10 cellular contexts compared by ENCODE assay signal in genomic region chr3:69020424-69020823, GRCh38. TPM values are rescaled to one million over a fixed set of nuclear protein-coding genes. Genes with fewer than 3 reads are reported as not detected.
DNase-seq lines count a peak whose midpoint lies in the region; ATAC-seq and TF ChIP-seq lines count a peak whose summit lies in the region.
"Had no signal": no experiment of that assay in that cellular context is flagged by ENCODE, and none has a peak within 500 bp of the region (broad histone marks: within the 10 kb centered on the region; RNA-seq: fewer than 3 reads in every experiment).

No MANE protein-coding gene starts in this region.

- H3K9me3 Mint-ChIP-seq in CD4-positive, alpha-beta memory T cell, result no peaks in the 10 kb centered on the region
- H3K9me3 Mint-ChIP-seq: stimulated activated naive CD8-positive, alpha-beta T cell treated with anti-CD3 and anti-CD28 coated beads, Interleukin-15, Interleukin-2, amounts not matched to agents 100 ng/mL and 50 ng/mL, for 24 hours; T-helper 1 cell treated with Interleukin-12 subunit alpha and Interleukin-12 subunit beta and Interleukin-4 antibody, amounts not matched to agents 30 μg/mL and 1 μg/mL, for 36 hours had no signal

- H3K4me3 Mint-ChIP-seq in CD4-positive, alpha-beta memory T cell, result no peak overlapping the region
- H3K4me3 Mint-ChIP-seq: stimulated activated naive CD8-positive, alpha-beta T cell treated with anti-CD3 and anti-CD28 coated beads, Interleukin-15, Interleukin-2, amounts not matched to agents 100 ng/mL and 50 ng/mL, for 24 hours; T-helper 1 cell treated with Interleukin-12 subunit alpha and Interleukin-12 subunit beta and Interleukin-4 antibody, amounts not matched to agents 30 μg/mL and 1 μg/mL, for 36 hours had no signal

- no peak for TF ChIP-seq EP300 in neural cell (conservative IDR thresholded peaks at IDR 0.05; ENCODE audit: poor library complexity, severe bottlenecking)

- H3K9me2 ChIP-seq in neural cell (ENCODE audit: insufficient read depth, low read length), result no peaks in the 10 kb centered on the region

- H3K4me2 ChIP-seq in DND-41 (ENCODE audit: insufficient read depth, low read length) (no peak overlapping the region), neural cell (ENCODE audit: low read length) (no peak overlapping the region)

- TF ChIP-seq RAD21 in neural cell (conservative IDR thresholded peaks at IDR 0.05), result no peak

- H4K20me1 ChIP-seq in DND-41 (ENCODE audit: insufficient read depth, low read length) (no peaks in the 10 kb centered on the region), neural cell (ENCODE audit: insufficient read depth) (no peaks in the 10 kb centered on the region)

- CTCF ChIA-PET in CD4-positive, alpha-beta memory T cell (lab: Charles Lee; ENCODE audit: partially characterized antibody), result interaction anchor here (1.0 to 1.2 kb wide), 2 partner anchors 10 to 72 kb away, joined by 3 read pairs; no protein-coding TSS in a partner anchor

- in situ Hi-C loops in brain microvascular endothelial cell (cut with HindIII; ENCODE audit: low pct_ligation_motif_present, low sequenced_read_pairs), result no loop called here

- POLR2A ChIA-PET in CD4-positive, alpha-beta memory T cell (lab: Charles Lee; ENCODE audit: partially characterized antibody), result interaction anchor here (1.2 kb wide), 1 partner anchor 32 kb away, joined by 6 read pairs; the partner anchor contains the start of gene TMF1

- no peak overlapping the region for H3K9ac ChIP-seq in DND-41 (ENCODE audit: low read depth, low read length)
- no peak overlapping the region for H3K9ac ChIP-seq in neural cell (ENCODE audit: low read length)

- no peaks in the 10 kb centered on the region for H3K4me1 ChIP-seq in DND-41 (ENCODE audit: insufficient read depth, low read length)
- H3K4me1 ChIP-seq in CD4-positive, alpha-beta memory T cell (ENCODE audit: insufficient read depth, low read length), result peaks cover under 1% of the 10 kb centered on the region

- H3K36me3 ChIP-seq in DND-41 (ENCODE audit: insufficient read depth, low read length) (peaks cover 14% of the 10 kb centered on the region), brain microvascular endothelial cell (replicated peaks) (peaks cover 17% of the 10 kb centered on the region), neural cell (ENCODE audit: insufficient read depth, low read length) (peaks cover 10% of the 10 kb centered on the region), WERI-Rb-1 (peaks cover 8% of the 10 kb centered on the region)
- H3K36me3 ChIP-seq in CD4-positive, alpha-beta memory T cell (ENCODE audit: insufficient read depth, low read length), result peaks cover 14% of the 10 kb centered on the region

- H3K79me2 ChIP-seq in DND-41 (ENCODE audit: insufficient read depth, low read length) (no peaks in the 10 kb centered on the region), neural cell (replicated peaks; ENCODE audit: insufficient read depth, low read length) (no peaks in the 10 kb centered on the region)

- intact Hi-C loops in CD4-positive, alpha-beta memory T cell (cut with micrococcal nuclease), result no loop called here

- peaks cover 6 to 25% of the 10 kb centered on the region in 2 donors for H3K36me3 Mint-ChIP-seq in CD4-positive, alpha-beta memory T cell

- TF ChIP-seq CTCF in DND-41 (IDR thresholded peaks at IDR 0.05; ENCODE audit: borderline replicate concordance, extremely low read depth, low read length, poor library complexity, severe bottlenecking) (peak; percentile 40), LNCAP (IDR thresholded peaks at IDR 0.05) (peak; percentile 54), brain microvascular endothelial cell (IDR thresholded peaks at IDR 0.05; ENCODE audit: low read depth, low read length, missing control alignments) (peak; percentile 14), neural cell (IDR thresholded peaks at IDR 0.05; ENCODE audit: poor library complexity, severe bottlenecking) (peak; percentile 37), WERI-Rb-1 (IDR thresholded peaks at IDR 0.05; ENCODE audit: low read depth, low read length) (no peak)

- H3K27ac ChIP-seq in DND-41 (ENCODE audit: low read length) (no peak overlapping the region), brain microvascular endothelial cell (no peak overlapping the region), neural cell (ENCODE audit: low read length) (no peak overlapping the region), WERI-Rb-1 (no peak overlapping the region)
- H3K27ac ChIP-seq in CD4-positive, alpha-beta memory T cell (ENCODE audit: low read depth, low read length), result no peak overlapping the region

- H3K4me1 Mint-ChIP-seq in CD4-positive, alpha-beta memory T cell, result peaks cover 0 to 4% (median under 1%) of the 10 kb centered on the region in 4 donors

- H3K27ac Mint-ChIP-seq in CD4-positive, alpha-beta memory T cell, result no peak overlapping the region
- H3K27ac Mint-ChIP-seq: stimulated activated naive CD8-positive, alpha-beta T cell treated with anti-CD3 and anti-CD28 coated beads, Interleukin-15, Interleukin-2, amounts not matched to agents 100 ng/mL and 50 ng/mL, for 24 hours; T-helper 1 cell treated with Interleukin-12 subunit alpha and Interleukin-12 subunit beta and Interleukin-4 antibody, amounts not matched to agents 30 μg/mL and 1 μg/mL, for 36 hours had no signal

- no peaks in the 10 kb centered on the region for H3K9me3 ChIP-seq in DND-41 (ENCODE audit: insufficient read depth, low read length, severe bottlenecking)
- H3K9me3 ChIP-seq in neural cell (ENCODE audit: low read length), result no peaks in the 10 kb centered on the region
- H3K9me3 ChIP-seq in CD4-positive, alpha-beta memory T cell (ENCODE audit: control insufficient read depth in 1 of 2, low read length in 2 of 2), result no peaks in the 10 kb centered on the region
- H3K9me3 ChIP-seq in WERI-Rb-1 (ENCODE audit: severe bottlenecking), result no peaks in the 10 kb centered on the region

- ATAC-seq in DND-41 (ENCODE audit: insufficient read depth, low read depth) (no peak), HG03439 (IDR thresholded peaks at IDR 0.05; ENCODE audit: unreplicated experiment) (no peak)

- DNase-seq in DND-41, result no peak
- no peak for DNase-seq in brain microvascular endothelial cell
- DNase-seq in CD4-positive, alpha-beta memory T cell, result no peak
- DNase-seq in WERI-Rb-1, result no peak
- DNase-seq: NCI-H446 had no signal

- H3F3A ChIP-seq in neural cell (ENCODE audit: insufficient read depth, low read length, poor library complexity, severe bottlenecking), result no peaks in the 10 kb centered on the region

- H3K27me3 ChIP-seq in DND-41 (ENCODE audit: insufficient read depth, low read length, poor library complexity) (no peaks in the 10 kb centered on the region), brain microvascular endothelial cell (replicated peaks) (no peaks in the 10 kb centered on the region), neural cell (ENCODE audit: insufficient read depth, low read depth, low read length) (no peaks in the 10 kb centered on the region), WERI-Rb-1 (ENCODE audit: insufficient read depth, low read depth, severe bottlenecking) (no peaks in the 10 kb centered on the region)
- H3K27me3 ChIP-seq in CD4-positive, alpha-beta memory T cell (ENCODE audit: insufficient read depth, low read length), result no peaks in the 10 kb centered on the region

- H3K4me3 ChIP-seq in DND-41 (ENCODE audit: low read depth in 1 of 2, low read length in 2 of 2) (no peak overlapping the region), brain microvascular endothelial cell (ENCODE audit: low read depth, low read length) (no peak overlapping the region), neural cell (ENCODE audit: low read length) (no peak overlapping the region), WERI-Rb-1 (ENCODE audit: low read depth, low read length) (no peak overlapping the region)
- H3K4me3 ChIP-seq in CD4-positive, alpha-beta memory T cell (ENCODE audit: low read length in 2 of 2), result no peak overlapping the region

- no peaks in the 10 kb centered on the region for H3K27me3 Mint-ChIP-seq in CD4-positive, alpha-beta memory T cell
- H3K27me3 Mint-ChIP-seq: stimulated activated naive CD8-positive, alpha-beta T cell treated with anti-CD3 and anti-CD28 coated beads, Interleukin-15, Interleukin-2, amounts not matched to agents 100 ng/mL and 50 ng/mL, for 24 hours had no signal

- H2AFZ ChIP-seq in DND-41 (ENCODE audit: low read depth, low read length) (no peak overlapping the region), neural cell (ENCODE audit: low read depth, low read length) (no peak overlapping the region)

TF ChIP-seq in neural cell, 6 proteins besides CTCF, POLR2A, EP300 and RAD21 (continues in another document):
- no peak for TF ChIP-seq REST (IDR thresholded peaks at IDR 0.05; ENCODE audit: borderline replicate concordance)

RNA-seq across cellular contexts. Expression of gene EOGT, which starts 6.9 kb away (rescaled TPM):
- polyA plus RNA-seq in neural cell, result 3.2 and 5.2 TPM in 2 replicates
- 2.7 and 6.3 TPM in 2 replicates for polyA minus RNA-seq in neural cell
- 10 to 100 TPM; 26.7 to 28.6 TPM for total RNA-seq in CD4-positive, alpha-beta memory T cell
- polyA plus RNA-seq in CD4-positive, alpha-beta memory T cell, result 1 to 10 TPM; 8.2 to 9.2 TPM

RNA-seq across cellular contexts. Expression of gene TMF1, which starts 31.7 kb away (rescaled TPM):
- polyA plus RNA-seq in neural cell, result 21.4 TPM in 2 replicates
- 57.9 and 65.1 TPM in 2 replicates for polyA minus RNA-seq in neural cell
- total RNA-seq in CD4-positive, alpha-beta memory T cell, result 10 to 100 TPM; 58.5 to 61.0 TPM
- polyA plus RNA-seq in CD4-positive, alpha-beta memory T cell, result 10 to 100 TPM; 42.8 to 43.2 TPM

RNA-seq across cellular contexts. Expression of gene UBA3, which starts 59.7 kb away (rescaled TPM):
- 119 and 168 TPM in 2 replicates for polyA plus RNA-seq in neural cell
- 114 and 122 TPM in 2 replicates for polyA minus RNA-seq in neural cell
- total RNA-seq in CD4-positive, alpha-beta memory T cell, result 10 to 100 TPM; 81.0 to 81.6 TPM
- polyA plus RNA-seq in CD4-positive, alpha-beta memory T cell, result 100 to 1,000 TPM in 1 of 2 donors, 10 to 100 TPM in 1; 60.1 to 105 TPM
